In genomic region chr18:79495591-79496071, GRCh38 we compare ENCODE assay signal across 14 cellular contexts.
DNase-seq lines count a peak whose midpoint lies in the region; ATAC-seq lines count a peak whose summit lies in the region.
"Had no signal": no experiment of that assay in that cellular context is flagged by ENCODE, and none has a peak within 500 bp of the region (broad histone marks: within the 10 kb centered on the region; RNA-seq: fewer than 3 reads in every experiment).

No MANE protein-coding gene starts in this region.

- H4K20me1 ChIP-seq in BLaER1, result no peaks in the 10 kb centered on the region

- no peak overlapping the region for H3K4me3 Mint-ChIP-seq in CD4-positive, CD25-positive, alpha-beta regulatory T cell

- peak overlapping the region; percentile 58 for H3K4me3 ChIP-seq in BLaER1
- no peak overlapping the region for H3K4me3 ChIP-seq in CD4-positive, CD25-positive, alpha-beta regulatory T cell (ENCODE audit: low read depth, low read length)
- H3K4me3 ChIP-seq: breast epithelium, esophagus squamous epithelium, psoas muscle, SJCRH30 had no signal

- peaks cover 75% of the 10 kb centered on the region for H3K4me1 ChIP-seq in BLaER1
- peaks cover 6% of the 10 kb centered on the region for H3K4me1 ChIP-seq in CD4-positive, CD25-positive, alpha-beta regulatory T cell (ENCODE audit: control insufficient read depth, insufficient read depth, low read length, poor library complexity, severe bottlenecking)
- H3K4me1 ChIP-seq: breast epithelium, psoas muscle, SJCRH30 had no signal

- H3K4me2 ChIP-seq in BLaER1, result peak overlapping the region; percentile 90

- intact Hi-C loops in posterior cingulate gyrus (cut with DNase I), result no loop called here

- H3K4me1 Mint-ChIP-seq in CD4-positive, CD25-positive, alpha-beta regulatory T cell, result peaks cover 0 to 23% (median 3%) of the 10 kb centered on the region in 4 donors

- peak overlapping the region; percentile 87 for H3K27ac ChIP-seq in BLaER1
- no peak overlapping the region for H3K27ac ChIP-seq in CD4-positive, CD25-positive, alpha-beta regulatory T cell (ENCODE audit: insufficient read depth, low read length, poor library complexity, severe bottlenecking)
- H3K27ac ChIP-seq: breast epithelium, esophagus squamous epithelium, psoas muscle, SJCRH30 had no signal

- peak overlapping the region in 2 of 3 donors; percentile 5 to 17 for H3K27ac Mint-ChIP-seq in CD4-positive, CD25-positive, alpha-beta regulatory T cell

- no peak for ATAC-seq in CD4-positive, CD25-positive, alpha-beta regulatory T cell (ENCODE audit: low read depth in 2 of 2)
- ATAC-seq: activated naive CD4-positive, alpha-beta T cell treated with anti-CD3 and anti-CD28 coated beads, Interleukin-2, amount 50 U/mL, for 72 hours had no signal

- no peaks in the 10 kb centered on the region for H3K27me3 Mint-ChIP-seq in CD4-positive, CD25-positive, alpha-beta regulatory T cell

- peak overlapping the region; percentile 74 for H3K9ac ChIP-seq in BLaER1

- peaks cover 47% of the 10 kb centered on the region for H3K36me3 Mint-ChIP-seq in CD4-positive, CD25-positive, alpha-beta regulatory T cell

- peaks cover 0 to 34% (median 8%) of the 10 kb centered on the region in 7 donors for H3K9me3 Mint-ChIP-seq in CD4-positive, CD25-positive, alpha-beta regulatory T cell

- peaks cover 37% of the 10 kb centered on the region for H3K36me3 ChIP-seq in BLaER1
- peaks cover 17% of the 10 kb centered on the region for H3K36me3 ChIP-seq in CD4-positive, CD25-positive, alpha-beta regulatory T cell (ENCODE audit: control insufficient read depth, insufficient read depth, low read length)
- H3K36me3 ChIP-seq: breast epithelium, SJCRH30 had no signal

- H3K27me3 ChIP-seq in BLaER1, result no peaks in the 10 kb centered on the region
- no peaks in the 10 kb centered on the region for H3K27me3 ChIP-seq in CD4-positive, CD25-positive, alpha-beta regulatory T cell (ENCODE audit: control insufficient read depth, insufficient read depth, low read length)
- H3K27me3 ChIP-seq: breast epithelium, esophagus squamous epithelium, SJCRH30 had no signal

- no peak for DNase-seq in CD4-positive, CD25-positive, alpha-beta regulatory T cell
- DNase-seq in islet precursor cell (peak; percentile 47), posterior cingulate gyrus (peak in 6 of 10 donors; percentile 4 to 79 (median 36)), iPS-NIHi11 (ENCODE audit: low spot score) (no peak), HPDE6-E6E7 (ENCODE audit: extremely low spot score) (no peak)
- no peak for DNase-seq in stimulated activated CD4-positive, alpha-beta T cell treated with anti-CD3 and anti-CD28 coated beads, Interleukin-12 subunit alpha, Interleukin-12 subunit beta, amount 100 ng/mL, for 4 hours
- DNase-seq: C1 segment of cervical spinal cord, esophagus squamous epithelium, kidney glomerular epithelial cell, SJCRH30 had no signal

- H3K9me3 ChIP-seq in BLaER1, result peaks cover 27% of the 10 kb centered on the region
- peaks cover 27 to 30% of the 10 kb centered on the region in 2 experiments for H3K9me3 ChIP-seq in CD4-positive, CD25-positive, alpha-beta regulatory T cell (ENCODE audit: control insufficient read depth in 2 of 2, low read length in 2 of 2)
- H3K9me3 ChIP-seq: SJCRH30 had no signal

Comparison
In these comparisons a context has a peak if more than half of its experiments do, and no peak if none do; other contexts are left out.
1. DNase-seq: peak in islet precursor cell (single experiment) and posterior cingulate gyrus (6 of 10); none in CD4-positive, CD25-positive, alpha-beta regulatory T cell (0 of 3), iPS-NIHi11 (single experiment), HPDE6-E6E7 (single experiment) and stimulated activated CD4-positive, alpha-beta T cell treated with anti-CD3 and anti-CD28 coated beads, Interleukin-12 subunit alpha, Interleukin-12 subunit beta, amount 100 ng/mL, for 4 hours (single experiment).